In genomic region chrX:136880003-136880451, GRCh38 we compare ENCODE assay signal across 1 cellular context.
TF ChIP-seq lines count a peak whose summit lies in the region.

No MANE protein-coding gene starts in this region.

TF ChIP-seq in K562, 482 proteins besides CTCF, POLR2A, EP300 and RAD21 (continued from another document and continues in another):
- TF ChIP-seq NR4A1 (CRISPR knock-in tag; IDR thresholded peaks at IDR 0.05) (no peak), NR4A1 (tag; IDR thresholded peaks at IDR 0.05) (no peak), BRD4 (IDR thresholded peaks at IDR 0.05) (peak; percentile 59; the same call in 1 of the 2 replicates), ZNF778 (CRISPR knock-in tag; IDR thresholded peaks at IDR 0.05) (no peak), EZH2 (IDR thresholded peaks at IDR 0.05; ENCODE audit: borderline replicate concordance, low read depth, low read length) (no peak), SNAPC5 (CRISPR knock-in tag; IDR thresholded peaks at IDR 0.05) (no peak), ATF4 (CRISPR knock-in tag; IDR thresholded peaks at IDR 0.05) (0 out of 2 replicates have a peak, but pooled peaks have one; percentile 5), IRF1 (CRISPR knock-in tag; IDR thresholded peaks at IDR 0.05; ENCODE audit: borderline replicate concordance) (peak; percentile 32; the same call in 1 of the 2 replicates), TOE1 (IDR thresholded peaks at IDR 0.05; ENCODE audit: borderline replicate concordance) (peak; percentile 8; the same call in 1 of the 2 replicates), TOE1 (CRISPR knock-in tag; IDR thresholded peaks at IDR 0.05; ENCODE audit: borderline replicate concordance, low read depth) (no peak), ZNF318 (IDR thresholded peaks at IDR 0.05; ENCODE audit: borderline replicate concordance in 1 of 2, low read depth in 1 of 2) (no peak), CLOCK (CRISPR knock-in tag; IDR thresholded peaks at IDR 0.05; ENCODE audit: borderline replicate concordance) (no peak), AFF4 (CRISPR knock-in tag; IDR thresholded peaks at IDR 0.05) (peak; percentile 91; the same call in 1 of the 2 replicates), HBP1 (CRISPR knock-in tag; IDR thresholded peaks at IDR 0.05) (0 out of 2 replicates have a peak, but pooled peaks have one; percentile 24), ZNF311 (CRISPR knock-in tag; IDR thresholded peaks at IDR 0.05) (no peak), LEF1 (IDR thresholded peaks at IDR 0.05) (no peak), FIP1L1 (IDR thresholded peaks at IDR 0.05; ENCODE audit: low read depth, low read length, poor library complexity, severe bottlenecking) (peak; percentile 56), ZC3H11A (IDR thresholded peaks at IDR 0.05; ENCODE audit: low read depth, low read length) (no peak), RBM22 (IDR thresholded peaks at IDR 0.05; ENCODE audit: low read depth, low read length, poor library complexity, severe bottlenecking) (peak; percentile 88), FOXP1 (CRISPR knock-in tag; IDR thresholded peaks at IDR 0.05) (peak; percentile 52; the same call in 1 of the 2 replicates), RFX1 (IDR thresholded peaks at IDR 0.05) (no peak), ZNF707 (CRISPR knock-in tag; conservative IDR thresholded peaks at IDR 0.05) (no peak), USF1 (CRISPR knock-in tag; IDR thresholded peaks at IDR 0.05) (no peak), ZNF395 (CRISPR knock-in tag; IDR thresholded peaks at IDR 0.05) (no peak), TRIM24 (IDR thresholded peaks at IDR 0.05) (no peak), NCOA2 (IDR thresholded peaks at IDR 0.05; ENCODE audit: partially characterized antibody in 2 of 2) (no peak), YY1 (IDR thresholded peaks at IDR 0.05; ENCODE audit: borderline replicate concordance in 1 of 3, control insufficient read depth in 1 of 3, extremely low read depth in 1 of 3, insufficient read depth in 3 of 3, insufficient read length in 1 of 3, insufficient replicate concordance in 2 of 3, low read depth in 1 of 3, low read length in 2 of 3) (peak in 2 of 3 experiments; percentile 51 to 87), PRPF4 (IDR thresholded peaks at IDR 0.05; ENCODE audit: insufficient read depth, low read depth, low read length, poor library complexity, severe bottlenecking) (peak; percentile 60), SAP30 (IDR thresholded peaks at IDR 0.05; ENCODE audit: borderline replicate concordance, insufficient read depth, low read depth, low read length, poor library complexity, severe bottlenecking) (no peak), SUPT5H (IDR thresholded peaks at IDR 0.05) (no peak), ZBTB43 (CRISPR knock-in tag; IDR thresholded peaks at IDR 0.05) (0 out of 2 replicates have a peak, but pooled peaks have one; percentile 37), ZNF586 (CRISPR knock-in tag; conservative IDR thresholded peaks at IDR 0.05) (no peak), NFIC (IDR thresholded peaks at IDR 0.05) (peak; percentile 41), TRIM28 (IDR thresholded peaks at IDR 0.05) (no peak)
